ENCODE assay signal across 2 cellular contexts in genomic region chr3:98954806-98955205, GRCh38.
TF ChIP-seq lines count a peak whose summit lies in the region.

No MANE protein-coding gene starts in this region.

TF ChIP-seq in SK-N-SH, 30 proteins besides CTCF, POLR2A, EP300 and RAD21:
- TF ChIP-seq EZH2phosphoT487 (IDR thresholded peaks at IDR 0.05; ENCODE audit: borderline replicate concordance, low read depth) (no peak), RXRA (IDR thresholded peaks at IDR 0.05; ENCODE audit: borderline replicate concordance, low read depth) (no peak), YY1 (IDR thresholded peaks at IDR 0.05; ENCODE audit: low read depth) (no peak), GATA2 (CRISPR knock-in tag; IDR thresholded peaks at IDR 0.05) (no peak), GABPA (IDR thresholded peaks at IDR 0.05; ENCODE audit: low read depth) (no peak), FOXJ3 (CRISPR knock-in tag; IDR thresholded peaks at IDR 0.05) (no peak), SMC3 (IDR thresholded peaks at IDR 0.05; ENCODE audit: low read depth, low read length) (no peak), TCF12 (IDR thresholded peaks at IDR 0.05) (peak; percentile 50), ELF1 (IDR thresholded peaks at IDR 0.05) (no peak), ZBTB33 (IDR thresholded peaks at IDR 0.05; ENCODE audit: borderline replicate concordance, low read depth) (no peak), JUND (IDR thresholded peaks at IDR 0.05) (peak; percentile 52), FOSL2 (IDR thresholded peaks at IDR 0.05; ENCODE audit: borderline replicate concordance, low read depth) (peak; percentile 71), RCOR1 (IDR thresholded peaks at IDR 0.05; ENCODE audit: low read length) (no peak), FOXM1 (IDR thresholded peaks at IDR 0.05; ENCODE audit: low read depth) (no peak), TAF1 (IDR thresholded peaks at IDR 0.05; ENCODE audit: borderline replicate concordance, low read depth, low read length) (no peak), RFX5 (IDR thresholded peaks at IDR 0.05; ENCODE audit: low read length) (no peak), TEAD4 (IDR thresholded peaks at IDR 0.05; ENCODE audit: borderline replicate concordance, insufficient read depth) (no peak), PBX3 (IDR thresholded peaks at IDR 0.05) (peak; percentile 28), NRF1 (IDR thresholded peaks at IDR 0.05; ENCODE audit: low read depth, low read length) (no peak)
- TF ChIP-seq, protein P1, sequence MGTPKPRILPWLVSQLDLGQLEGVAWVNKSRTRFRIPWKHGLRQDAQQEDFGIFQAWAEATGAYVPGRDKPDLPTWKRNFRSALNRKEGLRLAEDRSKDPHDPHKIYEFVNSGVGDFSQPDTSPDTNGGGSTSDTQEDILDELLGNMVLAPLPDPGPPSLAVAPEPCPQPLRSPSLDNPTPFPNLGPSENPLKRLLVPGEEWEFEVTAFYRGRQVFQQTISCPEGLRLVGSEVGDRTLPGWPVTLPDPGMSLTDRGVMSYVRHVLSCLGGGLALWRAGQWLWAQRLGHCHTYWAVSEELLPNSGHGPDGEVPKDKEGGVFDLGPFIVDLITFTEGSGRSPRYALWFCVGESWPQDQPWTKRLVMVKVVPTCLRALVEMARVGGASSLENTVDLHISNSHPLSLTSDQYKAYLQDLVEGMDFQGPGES (IDR thresholded peaks at IDR 0.05; ENCODE audit: low read depth, low read length) = no peak
- TF ChIP-seq, protein P2, sequence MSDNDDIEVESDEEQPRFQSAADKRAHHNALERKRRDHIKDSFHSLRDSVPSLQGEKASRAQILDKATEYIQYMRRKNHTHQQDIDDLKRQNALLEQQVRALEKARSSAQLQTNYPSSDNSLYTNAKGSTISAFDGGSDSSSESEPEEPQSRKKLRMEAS (IDR thresholded peaks at IDR 0.05; ENCODE audit: low read depth) = 0 out of 2 replicates have a peak, but pooled peaks have one; percentile 25
- TF ChIP-seq, protein P3, sequence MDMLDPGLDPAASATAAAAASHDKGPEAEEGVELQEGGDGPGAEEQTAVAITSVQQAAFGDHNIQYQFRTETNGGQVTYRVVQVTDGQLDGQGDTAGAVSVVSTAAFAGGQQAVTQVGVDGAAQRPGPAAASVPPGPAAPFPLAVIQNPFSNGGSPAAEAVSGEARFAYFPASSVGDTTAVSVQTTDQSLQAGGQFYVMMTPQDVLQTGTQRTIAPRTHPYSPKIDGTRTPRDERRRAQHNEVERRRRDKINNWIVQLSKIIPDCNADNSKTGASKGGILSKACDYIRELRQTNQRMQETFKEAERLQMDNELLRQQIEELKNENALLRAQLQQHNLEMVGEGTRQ (IDR thresholded peaks at IDR 0.05; ENCODE audit: borderline replicate concordance, low read depth, low read length) = no peak

TF ChIP-seq in SK-N-SH treated with all-trans-retinoic acid at 6 μM for 48 hours, 23 proteins besides CTCF, POLR2A, EP300 and RAD21:
- TF ChIP-seq, protein P4, sequence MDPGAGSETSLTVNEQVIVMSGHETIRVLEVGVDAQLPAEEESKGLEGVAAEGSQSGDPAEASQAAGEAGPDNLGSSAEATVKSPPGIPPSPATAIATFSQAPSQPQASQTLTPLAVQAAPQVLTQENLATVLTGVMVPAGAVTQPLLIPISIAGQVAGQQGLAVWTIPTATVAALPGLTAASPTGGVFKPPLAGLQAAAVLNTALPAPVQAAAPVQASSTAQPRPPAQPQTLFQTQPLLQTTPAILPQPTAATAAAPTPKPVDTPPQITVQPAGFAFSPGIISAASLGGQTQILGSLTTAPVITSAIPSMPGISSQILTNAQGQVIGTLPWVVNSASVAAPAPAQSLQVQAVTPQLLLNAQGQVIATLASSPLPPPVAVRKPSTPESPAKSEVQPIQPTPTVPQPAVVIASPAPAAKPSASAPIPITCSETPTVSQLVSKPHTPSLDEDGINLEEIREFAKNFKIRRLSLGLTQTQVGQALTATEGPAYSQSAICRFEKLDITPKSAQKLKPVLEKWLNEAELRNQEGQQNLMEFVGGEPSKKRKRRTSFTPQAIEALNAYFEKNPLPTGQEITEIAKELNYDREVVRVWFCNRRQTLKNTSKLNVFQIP (CRISPR knock-in tag; IDR thresholded peaks at IDR 0.05; ENCODE audit: borderline replicate concordance, low read depth) = no peak
- TF ChIP-seq OSR1 (CRISPR knock-in tag; IDR thresholded peaks at IDR 0.05) = no peak
- TF ChIP-seq ZNF70 (CRISPR knock-in tag; IDR thresholded peaks at IDR 0.05) = no peak
- no peak for TF ChIP-seq PPARA (CRISPR knock-in tag; IDR thresholded peaks at IDR 0.05; ENCODE audit: borderline replicate concordance)
- no peak for TF ChIP-seq ISL1 (CRISPR knock-in tag; IDR thresholded peaks at IDR 0.05)
- no peak for TF ChIP-seq CSDC2 (CRISPR knock-in tag; IDR thresholded peaks at IDR 0.05)
- TF ChIP-seq CREB5 (CRISPR knock-in tag; IDR thresholded peaks at IDR 0.05; ENCODE audit: low read depth) = no peak
- no peak for TF ChIP-seq RARB (CRISPR knock-in tag; IDR thresholded peaks at IDR 0.05)
- TF ChIP-seq ZNF8 (CRISPR knock-in tag; IDR thresholded peaks at IDR 0.05) = no peak
